27 cellular contexts compared by ENCODE assay signal in genomic region chr12:113329022-113329790, GRCh38. TPM values are rescaled to one million over a fixed set of nuclear protein-coding genes. Genes with fewer than 3 reads are reported as not detected.
DNase-seq lines count a peak whose midpoint lies in the region; ATAC-seq, FAIRE-seq and TF ChIP-seq lines count a peak whose summit lies in the region.
"Had no signal": no experiment of that assay in that cellular context is flagged by ENCODE, and none has a peak within 500 bp of the region (broad histone marks: within the 10 kb centered on the region; RNA-seq: fewer than 3 reads in every experiment).

No MANE protein-coding gene starts in this region.

- no TSS peak for BruUV-seq in PC-3 (replicated peaks; lab: Mats Ljungman, UMichigan)

- H3K9me3 Mint-ChIP-seq in activated T-cell treated with anti-CD3 and anti-CD28 coated beads, Interleukin-2, amount 50 U/mL, for 24 hours: no peaks in the 10 kb centered on the region
- no peaks in the 10 kb centered on the region for H3K9me3 Mint-ChIP-seq in nephron progenitor cell
- H3K9me3 Mint-ChIP-seq: HFFc6 had no signal

- 86% methylated on average over 9 of the region's 9 CpGs; no CpG with 5 or more reads in 1 of the 2 experiments for WGBS in H1 (ENCODE audit: extremely low coverage in 1 of 2, insufficient coverage in 1 of 2, insufficient read length in 1 of 2, insufficient replicate concordance in 2 of 2, low coverage in 1 of 2, low lambda C conversion rate in 2 of 2, missing lambda C conversion rate in 1 of 2), 2 experiments
- 66 to 76% (median 72%) methylated on average over 9 of the region's 9 CpGs for WGBS in spleen, 5 donors

- no peaks in the 10 kb centered on the region for H3K27me3 ChIP-seq in PC-3 (ENCODE audit: low read length)
- H3K27me3 ChIP-seq in H1 (replicated peaks in 1 of 4; ENCODE audit: control insufficient read depth in 3 of 4, extremely low read depth in 1 of 4, insufficient read depth in 3 of 4, low read length in 3 of 4): peaks cover 0 to 5% (median 3%) of the 10 kb centered on the region in 4 experiments; a peak in 5 of 7 replicates
- H3K27me3 ChIP-seq in spleen (replicated peaks in 1 of 7): no peaks in the 10 kb centered on the region
- no peaks in the 10 kb centered on the region for H3K27me3 ChIP-seq in osteoblast (ENCODE audit: insufficient read depth, low read length)
- H3K27me3 ChIP-seq: ascending aorta, stomach, upper lobe of right lung had no signal

- peak; percentile 8; the same call in 1 of the 2 replicates for ATAC-seq in PC-3
- ATAC-seq: upper lobe of right lung had no signal

- no peak overlapping the region for H2BK120ac ChIP-seq in H1 (replicated peaks; ENCODE audit: low read depth, low read length)

- TF ChIP-seq RAD21 in H1 (IDR thresholded peaks at IDR 0.05 in 1 of 2, conservative IDR thresholded peaks at IDR 0.05 in 1 of 2; ENCODE audit: low read depth in 2 of 2, low read length in 2 of 2): no peak

- H3K79me2 ChIP-seq in PC-3 (ENCODE audit: low read length) (peaks cover 14% of the 10 kb centered on the region), H1 (ENCODE audit: control insufficient read depth in 1 of 2, insufficient read depth in 2 of 2, low read length in 2 of 2) (no peaks in the 10 kb centered on the region), osteoblast (ENCODE audit: insufficient read depth, low read length) (no peaks in the 10 kb centered on the region)

- no peaks in the 10 kb centered on the region for H3K9me3 ChIP-seq in PC-3 (ENCODE audit: low read length)
- H3K9me3 ChIP-seq in H1 (ENCODE audit: insufficient read depth in 2 of 2, low read depth in 1 of 2, low read length in 1 of 2): no peaks in the 10 kb centered on the region
- H3K9me3 ChIP-seq in spleen: no peaks in the 10 kb centered on the region
- no peaks in the 10 kb centered on the region for H3K9me3 ChIP-seq in osteoblast (ENCODE audit: low read depth, low read length)
- H3K9me3 ChIP-seq: ascending aorta, BLaER1, stomach, upper lobe of right lung had no signal

- H3K36me3 Mint-ChIP-seq in activated T-cell treated with anti-CD3 and anti-CD28 coated beads, Interleukin-2, amount 50 U/mL, for 24 hours (ENCODE audit: low read depth): peaks cover 62% of the 10 kb centered on the region
- peaks cover 9% of the 10 kb centered on the region for H3K36me3 Mint-ChIP-seq in nephron progenitor cell (ENCODE audit: low read depth)

- POLR2A ChIA-PET in PC-3 (lab: Charles Lee; ENCODE audit: unreplicated experiment) (no interaction called here), H1 (lab: Charles Lee; ENCODE audit: partially characterized antibody) (interaction anchor here (0.8 to 1.0 kb wide), 2 partner anchors 12 to 64 kb away, joined by 3 to 4 read pairs; no protein-coding TSS in a partner anchor)

- H3K36me3 ChIP-seq in PC-3 (ENCODE audit: low read depth, low read length) (peaks cover 12% of the 10 kb centered on the region; the same call in 1 of the 2 replicates), H1 (ENCODE audit: control insufficient read depth in 2 of 4, insufficient read depth in 4 of 4, low read length in 3 of 4) (no peaks in the 10 kb centered on the region), spleen (peaks cover 0 to 89% (median 21%) of the 10 kb centered on the region in 6 donors), osteoblast (ENCODE audit: insufficient read depth, low read length) (no peaks in the 10 kb centered on the region)

- no peak overlapping the region for H3K14ac ChIP-seq in H1 (ENCODE audit: insufficient read length)

- TF ChIP-seq CTCF in PC-3 (conservative IDR thresholded peaks at IDR 0.05; ENCODE audit: low read depth, low read length): no peak
- no peak for TF ChIP-seq CTCF in H1 (IDR thresholded peaks at IDR 0.05; ENCODE audit: control extremely low read depth in 1 of 3, insufficient read depth in 1 of 3, low read depth in 1 of 3, low read length in 3 of 3)
- no peak for TF ChIP-seq CTCF in spleen (IDR thresholded peaks at IDR 0.05 in 8 of 11, conservative IDR thresholded peaks at IDR 0.05 in 3 of 11)
- TF ChIP-seq CTCF in nephron progenitor cell (IDR thresholded peaks at IDR 0.05): no peak
- no peak for TF ChIP-seq CTCF in osteoblast (IDR thresholded peaks at IDR 0.05; ENCODE audit: extremely low read depth, low read depth, low read length)

- H2BK12ac ChIP-seq in H1 (ENCODE audit: low read depth, low read length): no peak overlapping the region

- H3K4me2 ChIP-seq in PC-3 (ENCODE audit: low read length): no peak overlapping the region
- H3K4me2 ChIP-seq in H1 (ENCODE audit: insufficient read depth in 1 of 2, low read depth in 2 of 2, low read length in 2 of 2): no peak overlapping the region
- H3K4me2 ChIP-seq in osteoblast (ENCODE audit: insufficient read depth, low read length): no peak overlapping the region
- H3K4me2 ChIP-seq: BLaER1 had no signal

- no peaks in the 10 kb centered on the region; the same call in 1 of the 2 replicates for H3K23me2 ChIP-seq in H1 (ENCODE audit: low read depth, low read length)

- H3K23ac ChIP-seq in H1 (ENCODE audit: insufficient read length): no peak overlapping the region

- peaks cover 12% of the 10 kb centered on the region for H3K4me1 ChIP-seq in PC-3 (ENCODE audit: insufficient read depth, low read length)
- peaks cover 0 to 4% (median under 1%) of the 10 kb centered on the region in 4 experiments; a peak in 2 of 7 replicates for H3K4me1 ChIP-seq in H1 (replicated peaks in 1 of 4; ENCODE audit: control insufficient read depth in 3 of 4, insufficient read depth in 4 of 4, low read length in 3 of 4)
- H3K4me1 ChIP-seq in spleen: peaks cover 17 to 96% (median 59%) of the 10 kb centered on the region in 6 donors
- peaks cover 3% of the 10 kb centered on the region for H3K4me1 ChIP-seq in osteoblast (ENCODE audit: insufficient read depth, low read length)

- no peak for TF ChIP-seq POLR2A in H1 (IDR thresholded peaks at IDR 0.05; ENCODE audit: control extremely low read depth in 1 of 2, low read depth in 2 of 2, low read length in 2 of 2)
- no peak for TF ChIP-seq POLR2A in spleen (IDR thresholded peaks at IDR 0.05)

- H2BK15ac ChIP-seq in H1 (ENCODE audit: low read length): no peak overlapping the region

- no peak overlapping the region for H4K5ac ChIP-seq in H1 (ENCODE audit: insufficient read length, low read depth, low read length)

- H2BK20ac ChIP-seq in H1 (ENCODE audit: low read length): no peak overlapping the region

- CTCF ChIA-PET in PC-3 (lab: Charles Lee) (no interaction called here), H1 (lab: Charles Lee; ENCODE audit: partially characterized antibody) (interaction anchor here (0.6 to 1.5 kb wide), 4 partner anchors 18 to 296 kb away, joined by 3 to 5 read pairs (median 3); no protein-coding TSS in a partner anchor)

- H3K27ac Mint-ChIP-seq in activated T-cell treated with anti-CD3 and anti-CD28 coated beads, Interleukin-2, amount 50 U/mL, for 24 hours: peak overlapping the region; percentile 85
- H3K27ac Mint-ChIP-seq in nephron progenitor cell: no peak overlapping the region

- intact Hi-C loops in PC-3 (cut with micrococcal nuclease): no loop called here
- intact Hi-C loops in spleen (cut with DNase I; ENCODE audit: low total_unique reads): loop anchor here (10.0 kb wide), 1 partner anchor 96 kb away; the partner anchor contains the start of gene SDSL

- H3K9me2 ChIP-seq in PC-3 (replicated peaks; ENCODE audit: low read length): no peaks in the 10 kb centered on the region

- no peak overlapping the region for H4K91ac ChIP-seq in H1 (replicated peaks; ENCODE audit: insufficient read length, low read length)

- H3F3A ChIP-seq in PC-3 (ENCODE audit: low read length, unreplicated experiment): no peaks in the 10 kb centered on the region

- H3K79me1 ChIP-seq in H1 (ENCODE audit: low read depth, low read length): no peaks in the 10 kb centered on the region

- H4K20me1 ChIP-seq in PC-3 (ENCODE audit: low read length) (no peaks in the 10 kb centered on the region), H1 (replicated peaks in 1 of 2; ENCODE audit: control insufficient read depth in 1 of 2, insufficient read depth in 2 of 2, low read length in 2 of 2) (peaks cover 0 to 1% of the 10 kb centered on the region in 2 experiments), osteoblast (ENCODE audit: insufficient read depth, low read length) (no peaks in the 10 kb centered on the region)

- no peaks in the 10 kb centered on the region for H3K27me3 Mint-ChIP-seq in activated T-cell treated with anti-CD3 and anti-CD28 coated beads, Interleukin-2, amount 50 U/mL, for 24 hours
- peaks cover 26% of the 10 kb centered on the region for H3K27me3 Mint-ChIP-seq in nephron progenitor cell (ENCODE audit: low read depth, poor library complexity)

- no peak overlapping the region for H3K18ac ChIP-seq in H1 (ENCODE audit: extremely low read depth, low read length)

- H3K27ac ChIP-seq in PC-3 (ENCODE audit: low read length) (no peak overlapping the region), H1 (ENCODE audit: low read depth, low read length) (no peak overlapping the region), spleen (peak overlapping the region in 7 of 8 donors; percentile 8 to 71 (median 44)), osteoblast (ENCODE audit: low read depth, low read length) (no peak overlapping the region)
- H3K27ac ChIP-seq: BLaER1, HL-60, stomach, upper lobe of right lung had no signal

- H3K4me3 Mint-ChIP-seq in activated T-cell treated with anti-CD3 and anti-CD28 coated beads, Interleukin-2, amount 50 U/mL, for 24 hours: no peak overlapping the region
- H3K4me3 Mint-ChIP-seq in nephron progenitor cell: no peak overlapping the region
- H3K4me3 Mint-ChIP-seq: HFFc6 had no signal

- no peak overlapping the region for H2AK5ac ChIP-seq in H1 (ENCODE audit: low read depth, low read length)

- no peak overlapping the region for H3K4ac ChIP-seq in H1 (replicated peaks; ENCODE audit: insufficient read length, low read depth, low read length)

- H2BK5ac ChIP-seq in H1 (ENCODE audit: low read depth, low read length): no peak overlapping the region

- H2AFZ ChIP-seq in PC-3 (ENCODE audit: low read length) (no peak overlapping the region), H1 (ENCODE audit: low read length) (no peak overlapping the region), osteoblast (ENCODE audit: low read length) (no peak overlapping the region)

- no peak overlapping the region for H3K9ac ChIP-seq in PC-3 (ENCODE audit: low read length)
- no peak overlapping the region for H3K9ac ChIP-seq in H1 (replicated peaks in 1 of 4; ENCODE audit: extremely low read depth in 1 of 4, low read depth in 3 of 4, low read length in 3 of 4)
- H3K9ac ChIP-seq: BLaER1 had no signal

- H3K4me3 ChIP-seq in PC-3 (ENCODE audit: low read length): no peak overlapping the region
- H3K4me3 ChIP-seq in H1 (ENCODE audit: extremely low read depth in 1 of 4, insufficient read depth in 2 of 4, low read depth in 3 of 4, low read length in 4 of 4): no peak overlapping the region
- H3K4me3 ChIP-seq in spleen: peak overlapping the region in 1 of 8 donors; percentile 6
- H3K4me3 ChIP-seq in osteoblast (ENCODE audit: insufficient read depth, low read length): no peak overlapping the region
- H3K4me3 ChIP-seq: ascending aorta, BLaER1, stomach, upper lobe of right lung had no signal

- H3K4me1 Mint-ChIP-seq in activated T-cell treated with anti-CD3 and anti-CD28 coated beads, Interleukin-2, amount 50 U/mL, for 24 hours (ENCODE audit: low read depth): peaks cover 56% of the 10 kb centered on the region
- H3K4me1 Mint-ChIP-seq in nephron progenitor cell: peaks cover 5% of the 10 kb centered on the region

- TF ChIP-seq EP300 in H1 (IDR thresholded peaks at IDR 0.05; ENCODE audit: borderline replicate concordance in 1 of 2, low read depth in 2 of 2, low read length in 2 of 2): no peak

- 0 out of 2 replicates have a peak overlapping the region, but pooled peaks have one; percentile 6 for H4K8ac ChIP-seq in H1 (ENCODE audit: extremely low read depth, insufficient read depth, low read length)

- FAIRE-seq in H1 (lab: Jason Lieb, UNC): no peak
- FAIRE-seq: A204.1, keratinocyte, TTC549 had no signal

- no peak overlapping the region for H3K56ac ChIP-seq in H1 (replicated peaks; ENCODE audit: insufficient read length, low read depth, low read length)

- no peak for DNase-seq in activated T-cell treated with anti-CD3 and anti-CD28 coated beads, Interleukin-2, amount 50 U/mL, for 24 hours
- no peak for DNase-seq in activated T-cell treated with anti-CD3 and anti-CD28 coated beads for 4 hours
- peak; percentile 32 for DNase-seq in PC-3
- no peak for DNase-seq in H1 (ENCODE audit: low read depth in 1 of 2, low spot score in 2 of 2)
- DNase-seq in spleen: no peak
- no peak for DNase-seq in nephron progenitor cell
- DNase-seq in osteoblast (ENCODE audit: insufficient read length, low spot score, missing footprints): no peak
- DNase-seq in midbrain (lab: John Stamatoyannopoulos, UW): no peak
- DNase-seq: activated CD4-positive, alpha-beta T cell treated with anti-CD3 and anti-CD28 coated beads for 48 hours; activated CD8-positive, alpha-beta memory T cell treated with anti-CD3 and anti-CD28 coated beads, Interleukin-2, amount 50 U/mL, for 4 hours; activated gamma-delta T cell; cerebellar nuclear complex; DMS 273 treated with DMSO at 0.1 percent for 48 hours; HFFc6; hypothalamus; mammary epithelial cell; NCI-H2029; NCI-H446 treated with DMSO at 0.1 percent for 48 hours; stimulated activated CD4-positive, alpha-beta T cell treated with anti-CD3 and anti-CD28 coated beads, Interleukin-2, amount 100 ng/mL, for 24 hours; stomach; upper lobe of right lung had no signal

RNA-seq across cellular contexts. Expression of gene SLC8B1, which starts 5.7 kb away (rescaled TPM):
- total RNA-seq in PC-3 (2014; rRNA removed): 34.1 and 50.2 TPM in 2 replicates
- 11.2 and 11.3 TPM in 2 replicates for total RNA-seq in H1 (2021; fragmentation: NEBNext Ultra II Directional; extraction: Animal tissue kit (Norgen Biotek cat#: 25700))
- 19.1 and 26.9 TPM in 2 replicates for polyA plus RNA-seq in H1 (2011; rRNA removed)
- 13.9 TPM for polyA plus RNA-seq in H1 (2011; cell fraction: cytosol; rRNA removed)
- 35.0 TPM for polyA plus RNA-seq in H1 (2011; cell fraction: nucleus; rRNA removed)
- 5.9 to 13.1 TPM (median 9.4 TPM) in 4 replicates for polyA plus RNA-seq in H1 (2012, experiment 1 of 2)
- 6.9 TPM for polyA plus RNA-seq in H1 (2012, experiment 2 of 2)
- 15.0 TPM for polyA plus RNA-seq in H1 (2013, experiment 1 of 2)
- polyA plus RNA-seq in H1 (2013, experiment 2 of 2): 13.8 TPM
- polyA minus RNA-seq in H1 (2011; rRNA and poly(A)+ RNA removed): 15.9 and 20.1 TPM in 2 replicates
- polyA minus RNA-seq in H1 (2011; cell fraction: cytosol; rRNA and poly(A)+ RNA removed): 5.6 TPM
- polyA minus RNA-seq in H1 (2011; cell fraction: nucleus; rRNA and poly(A)+ RNA removed): 11.7 TPM
- total RNA-seq in spleen: 100 to 1,000 TPM in 2 of 7 donors, 10 to 100 TPM in 5; 54.7 to 126 (median 84.4) TPM
- 10 to 100 TPM; 15.0 to 47.1 (median 32.5) TPM for polyA plus RNA-seq in spleen
- total RNA-seq in osteoblast: 16.5 and 19.5 TPM in 2 replicates

RNA-seq across cellular contexts. Expression of gene PLBD2, which starts 29.2 kb away (rescaled TPM):
- total RNA-seq in PC-3 (2014; rRNA removed): 18.8 and 38.1 TPM in 2 replicates
- 33.1 and 33.5 TPM in 2 replicates for total RNA-seq in H1 (2021; fragmentation: NEBNext Ultra II Directional; extraction: Animal tissue kit (Norgen Biotek cat#: 25700))
- polyA plus RNA-seq in H1 (2011; rRNA removed): 16.8 and 25.6 TPM in 2 replicates
- 15.6 TPM for polyA plus RNA-seq in H1 (2011; cell fraction: cytosol; rRNA removed)
- polyA plus RNA-seq in H1 (2011; cell fraction: nucleus; rRNA removed): 21.4 TPM
- 27.5 to 34.4 TPM (median 29.7 TPM) in 4 replicates for polyA plus RNA-seq in H1 (2012, experiment 1 of 2)
- 22.2 TPM for polyA plus RNA-seq in H1 (2012, experiment 2 of 2)
- 83.3 TPM for polyA plus RNA-seq in H1 (2013, experiment 1 of 2)
- 83.3 TPM for polyA plus RNA-seq in H1 (2013, experiment 2 of 2)
- 15.8 and 22.1 TPM in 2 replicates for polyA minus RNA-seq in H1 (2011; rRNA and poly(A)+ RNA removed)
- polyA minus RNA-seq in H1 (2011; cell fraction: cytosol; rRNA and poly(A)+ RNA removed): 25.1 TPM
- 12.2 TPM for polyA minus RNA-seq in H1 (2011; cell fraction: nucleus; rRNA and poly(A)+ RNA removed)
- total RNA-seq in spleen: 10 to 100 TPM; 27.9 to 38.8 (median 30.6) TPM
- 1 to 10 TPM; 4.2 to 9.0 (median 4.3) TPM for polyA plus RNA-seq in spleen
- 64.8 and 69.1 TPM in 2 replicates for total RNA-seq in osteoblast

Comparison
In these comparisons a context has a peak if more than half of its experiments do, and no peak if none do; other contexts are left out.
1. H3K27ac ChIP-seq: peak in spleen (7 of 8); none in PC-3 (single experiment), H1 (single experiment) and osteoblast (single experiment).